In genomic region chr22:23088199-23088604, GRCh38 we compare ENCODE assay signal across 18 cellular contexts. TPM values are rescaled to one million over a fixed set of nuclear protein-coding genes. Genes with fewer than 3 reads are reported as not detected.
DNase-seq lines count a peak whose midpoint lies in the region; ATAC-seq, FAIRE-seq and TF ChIP-seq lines count a peak whose summit lies in the region.
"Had no signal": no experiment of that assay in that cellular context is flagged by ENCODE, and none has a peak within 500 bp of the region (broad histone marks: within the 10 kb centered on the region; RNA-seq: fewer than 3 reads in every experiment).

No MANE protein-coding gene starts in this region.

- 86 to 88% methylated on average over 5 to 8 of the region's 8 CpGs for WGBS in endodermal cell (ENCODE audit: insufficient coverage in 1 of 2, insufficient read length in 1 of 2), 2 experiments

- peaks cover 18% of the 10 kb centered on the region for H3K4me1 Mint-ChIP-seq in endodermal cell

- no peaks in the 10 kb centered on the region for H3K9me3 ChIP-seq in WERI-Rb-1 (ENCODE audit: severe bottlenecking)
- no peaks in the 10 kb centered on the region for H3K9me3 ChIP-seq in endodermal cell (ENCODE audit: control insufficient read depth, low read length)
- H3K9me3 ChIP-seq: breast epithelium, vagina had no signal

- ATAC-seq in HG03457 (IDR thresholded peaks at IDR 0.05; ENCODE audit: unreplicated experiment): no peak
- ATAC-seq: left colon had no signal

- H3K36me3 Mint-ChIP-seq in endodermal cell (ENCODE audit: low read depth): no peaks in the 10 kb centered on the region

- H3K9me3 Mint-ChIP-seq in endodermal cell: no peaks in the 10 kb centered on the region
- H3K9me3 Mint-ChIP-seq: activated T-helper 1 cell treated with anti-CD3 and anti-CD28 coated beads, Interleukin-12 subunit alpha, Interleukin-12 subunit beta, Interleukin-2, Interleukin-4 antibody, amounts not matched to agents 30 ng/mL and 10 ng/mL and 1 ng/mL, durations not matched to agents 14 hours and 24 hours and 36 hours had no signal

- no peak overlapping the region for H3K27ac Mint-ChIP-seq in endodermal cell
- H3K27ac Mint-ChIP-seq: activated T-helper 1 cell treated with anti-CD3 and anti-CD28 coated beads, Interleukin-12 subunit alpha, Interleukin-12 subunit beta, Interleukin-2, Interleukin-4 antibody, amounts not matched to agents 30 ng/mL and 10 ng/mL and 1 ng/mL, durations not matched to agents 14 hours and 24 hours and 36 hours had no signal

- H3K27ac ChIP-seq in WERI-Rb-1 (peak overlapping the region; percentile 84), endodermal cell (ENCODE audit: low read depth, low read length) (no peak overlapping the region)
- H3K27ac ChIP-seq: breast epithelium, vagina had no signal

- no peaks in the 10 kb centered on the region for H3K27me3 Mint-ChIP-seq in endodermal cell (ENCODE audit: insufficient read depth)
- H3K27me3 Mint-ChIP-seq: B cell had no signal

- H3K27me3 ChIP-seq in WERI-Rb-1 (ENCODE audit: insufficient read depth, low read depth, severe bottlenecking): no peaks in the 10 kb centered on the region
- H3K27me3 ChIP-seq in endodermal cell (ENCODE audit: control insufficient read depth, insufficient read depth, low read length, poor library complexity, severe bottlenecking): no peaks in the 10 kb centered on the region
- H3K27me3 ChIP-seq: breast epithelium, vagina had no signal

- no peak overlapping the region for H3K4me3 Mint-ChIP-seq in endodermal cell
- H3K4me3 Mint-ChIP-seq: activated T-helper 1 cell treated with anti-CD3 and anti-CD28 coated beads, Interleukin-12 subunit alpha, Interleukin-12 subunit beta, Interleukin-2, Interleukin-4 antibody, amounts not matched to agents 30 ng/mL and 10 ng/mL and 1 ng/mL, durations not matched to agents 14 hours and 24 hours and 36 hours; B cell had no signal

- no peak overlapping the region for H3K9ac ChIP-seq in endodermal cell (ENCODE audit: extremely low read depth, low read length, poor library complexity, severe bottlenecking)

- DNase-seq in stimulated activated CD4-positive, alpha-beta T cell treated with anti-CD3 and anti-CD28 coated beads, Interleukin-4, amount 100 ng/mL, for 1 hour: peak; percentile 11
- no peak for DNase-seq in stimulated activated CD4-positive, alpha-beta T cell treated with anti-CD3 and anti-CD28 coated beads, Interleukin-4, amount 100 ng/mL, for 24 hours
- DNase-seq in WERI-Rb-1 (peak; percentile 50), endodermal cell (peak; percentile 76), NCI-H1105 treated with DMSO at 0.1 percent for 48 hours (lab: John Stamatoyannopoulos, UW) (no peak), HTR-8/SVneo (ENCODE audit: insufficient read length, low spot score) (no peak), globus pallidus (ENCODE audit: low spot score) (no peak)
- DNase-seq: left colon, NCI-H2171, SIG-M5 had no signal

- H3K4me1 ChIP-seq in endodermal cell (ENCODE audit: control insufficient read depth, insufficient read depth, low read length): peaks cover 8% of the 10 kb centered on the region
- H3K4me1 ChIP-seq: breast epithelium, vagina had no signal

- FAIRE-seq in HTR-8/SVneo (lab: Jason Lieb, UNC): no peak
- FAIRE-seq: TTC549 had no signal

- no peak for TF ChIP-seq CTCF in WERI-Rb-1 (IDR thresholded peaks at IDR 0.05; ENCODE audit: low read depth, low read length)
- no peak for TF ChIP-seq CTCF in endodermal cell (conservative IDR thresholded peaks at IDR 0.05)

- H3K4me3 ChIP-seq in WERI-Rb-1 (ENCODE audit: low read depth, low read length) (no peak overlapping the region), endodermal cell (ENCODE audit: low read length) (no peak overlapping the region)
- H3K4me3 ChIP-seq: breast epithelium, vagina had no signal

- H3K36me3 ChIP-seq in WERI-Rb-1 (peaks cover 7% of the 10 kb centered on the region), endodermal cell (ENCODE audit: control insufficient read depth, insufficient read depth, low read length) (no peaks in the 10 kb centered on the region)
- H3K36me3 ChIP-seq: breast epithelium, vagina had no signal

RNA-seq across cellular contexts. Expression of gene GNAZ, which starts 17.9 kb away (rescaled TPM):
- 10 to 100 TPM; 16.7 to 17.9 TPM for total RNA-seq in endodermal cell
- polyA plus RNA-seq in endodermal cell (2013, experiment 1 of 2): 26.0 TPM
- polyA plus RNA-seq in endodermal cell (2013, experiment 2 of 2): 28.0 TPM

RNA-seq across cellular contexts. Expression of gene RSPH14, which starts 53.6 kb away (rescaled TPM):
- 1 to 10 TPM in 1 of 2 donors, under 1 TPM in 1; 0.35 to 2.3 TPM for total RNA-seq in endodermal cell
- 1.4 TPM for polyA plus RNA-seq in endodermal cell (2013, experiment 1 of 2)
- polyA plus RNA-seq in endodermal cell (2013, experiment 2 of 2): 1.5 TPM
- total RNA-seq: activated T-helper 1 cell treated with anti-CD3 and anti-CD28 coated beads, Interleukin-12 subunit alpha, Interleukin-12 subunit beta, Interleukin-2, Interleukin-4 antibody, amounts not matched to agents 30 ng/mL and 10 ng/mL and 1 ng/mL, durations not matched to agents 14 hours and 24 hours and 36 hours; B cell; glomerular endothelial cell; myocyte; vagina had no signal

RNA-seq across cellular contexts. Expression of gene RAB36, which starts 57.1 kb away (rescaled TPM):
- 1 to 10 TPM; 2.6 to 3.3 TPM for total RNA-seq in endodermal cell
- polyA plus RNA-seq in endodermal cell (2013, experiment 1 of 2): 6.8 TPM
- 6.4 TPM for polyA plus RNA-seq in endodermal cell (2013, experiment 2 of 2)

Comparison
In these comparisons a context has a peak if more than half of its experiments do, and no peak if none do; other contexts are left out.
1. DNase-seq: peak in stimulated activated CD4-positive, alpha-beta T cell treated with anti-CD3 and anti-CD28 coated beads, Interleukin-4, amount 100 ng/mL, for 1 hour (single experiment), WERI-Rb-1 (single experiment) and endodermal cell (single experiment); none in stimulated activated CD4-positive, alpha-beta T cell treated with anti-CD3 and anti-CD28 coated beads, Interleukin-4, amount 100 ng/mL, for 24 hours (single experiment), NCI-H1105 treated with DMSO at 0.1 percent for 48 hours (single experiment), HTR-8/SVneo (single experiment) and globus pallidus (single experiment).